Comparison of ENCODE assay signal across 8 cellular contexts in the genomic region with DNA sequence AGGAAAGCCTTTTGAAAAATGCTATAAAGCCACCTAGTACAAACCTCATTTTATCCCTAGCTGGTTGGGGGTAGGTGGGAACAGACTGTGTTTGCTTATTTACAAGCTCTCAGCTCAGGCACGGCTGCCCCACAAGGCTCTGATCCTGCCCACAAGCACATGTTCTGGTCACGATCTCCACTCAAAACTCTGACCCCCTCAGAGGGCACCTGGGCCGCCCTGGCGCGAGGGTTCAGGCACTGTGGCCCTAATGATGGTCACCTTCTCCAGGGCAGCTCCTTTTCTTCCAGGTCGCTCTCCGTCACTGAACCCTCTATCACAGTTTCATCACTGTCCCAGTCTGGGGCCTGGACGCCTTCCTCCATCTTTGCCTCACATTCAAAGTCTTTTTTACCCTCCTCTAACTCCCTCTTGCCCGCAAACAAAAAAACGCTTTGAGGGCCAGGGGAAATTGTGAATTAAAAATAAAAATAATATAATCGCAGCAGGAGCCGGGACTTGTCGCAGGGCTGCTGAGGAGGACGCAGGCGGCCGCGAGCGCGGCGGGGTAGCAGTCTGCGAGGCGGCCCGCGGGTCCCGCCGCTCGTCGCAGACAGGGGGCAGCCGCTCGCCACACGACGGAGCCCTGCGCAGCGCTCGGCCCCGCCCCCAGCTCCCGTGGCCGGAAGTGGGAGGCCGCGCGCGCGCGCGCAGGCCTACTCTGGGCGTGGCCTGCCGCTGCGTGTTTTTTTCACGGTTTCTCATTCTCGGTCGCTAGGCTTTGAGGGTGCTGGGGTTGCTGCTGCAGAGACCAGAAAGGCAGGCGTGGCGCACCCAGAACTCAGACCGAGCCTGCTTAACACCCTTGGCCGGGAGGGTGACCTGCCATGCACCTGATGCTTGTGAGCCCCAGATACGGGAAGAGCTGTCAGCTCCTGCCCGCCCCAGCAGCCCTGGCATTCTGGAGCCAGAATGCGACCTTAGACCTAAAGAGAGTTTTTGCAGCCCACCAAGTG. TPM values are rescaled to one million over a fixed set of nuclear protein-coding genes. Genes with fewer than 3 reads are reported as not detected.
DNase-seq lines count a peak whose midpoint lies in the region; ATAC-seq and TF ChIP-seq lines count a peak whose summit lies in the region.

A gene with protein sequence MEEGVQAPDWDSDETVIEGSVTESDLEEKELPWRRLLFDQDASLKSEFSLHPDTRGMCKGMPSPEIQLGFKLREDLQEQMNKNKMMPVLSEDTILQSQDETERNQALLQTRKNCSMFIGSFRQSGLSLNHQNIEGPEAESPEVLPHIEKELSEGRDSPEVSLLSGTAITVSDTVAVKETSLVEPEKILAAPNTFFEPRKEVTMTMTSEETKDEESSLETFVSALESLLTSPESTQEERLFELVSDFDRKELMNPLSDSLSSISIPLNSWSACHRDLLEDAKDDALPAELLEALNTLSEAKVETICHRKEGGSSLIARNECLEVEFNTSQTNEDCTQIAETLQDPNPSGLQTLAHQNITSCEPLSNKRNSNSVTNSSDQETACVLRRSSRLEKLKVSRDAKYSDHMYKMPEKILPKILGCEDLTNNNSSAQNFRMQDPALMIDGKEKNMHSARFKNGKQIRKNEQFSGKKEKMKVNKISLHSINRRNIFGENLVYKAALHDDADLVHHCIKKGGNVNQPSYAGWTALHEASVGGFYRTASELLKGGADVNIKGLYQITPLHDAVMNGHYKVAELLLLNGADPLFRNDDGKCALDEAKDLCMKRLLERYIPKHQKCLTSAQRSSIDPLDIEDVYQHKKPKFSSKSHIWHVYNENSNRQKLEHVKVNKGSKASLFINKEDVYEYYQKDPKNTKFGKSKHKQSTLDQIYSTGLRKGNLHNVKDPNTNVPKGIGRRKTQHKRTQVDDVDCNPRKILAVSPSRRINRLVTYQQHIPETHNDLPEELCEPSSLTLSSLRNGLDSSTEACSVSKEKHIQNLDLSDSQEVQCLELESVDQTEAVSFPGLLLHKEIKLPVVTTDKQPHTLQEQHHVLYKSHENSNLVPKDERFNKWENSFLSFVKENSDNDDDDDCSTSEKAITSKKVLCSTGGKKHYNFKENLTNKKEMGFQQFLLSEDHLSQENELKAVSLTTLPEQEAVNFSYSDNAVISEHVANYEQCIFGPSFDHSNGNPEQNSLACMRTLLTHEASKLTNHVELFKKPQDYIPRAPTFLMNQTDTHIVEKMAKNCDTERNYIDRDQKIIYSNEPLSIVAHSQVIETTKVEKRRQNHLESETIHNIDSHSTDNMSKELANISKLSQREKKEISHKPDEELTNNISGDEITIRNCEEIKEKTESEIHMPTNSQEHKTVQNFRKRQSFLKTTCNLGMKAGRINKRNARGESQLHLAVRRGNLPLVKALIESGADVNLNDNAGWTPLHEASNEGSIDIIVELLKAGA (N-terminal part only) (minus strand): TSS at position 557 of the 995 bp plus-strand sequence. CDS start 192 bp downstream, at position 365.

- H3K27me3 Mint-ChIP-seq in IgD-negative memory B cell: no peaks in the 10 kb centered on the region
- H3K27me3 Mint-ChIP-seq in naive thymus-derived CD4-positive, alpha-beta T cell: peaks cover 0 to 4% (median 0%) of the 10 kb centered on the region in 5 donors
- H3K27me3 Mint-ChIP-seq in stimulated activated memory B cell treated with anti-CD40 and anti-IgM and Interleukin-4, amounts not matched to agents 10 μg/mL and 1 μg/mL and 100 μg/mL, for 72 hours: no peaks in the 10 kb centered on the region

- no peaks in the 10 kb centered on the region for H3K9me3 Mint-ChIP-seq in IgD-negative memory B cell
- peaks cover 0 to 2% (median 0%) of the 10 kb centered on the region in 11 donors for H3K9me3 Mint-ChIP-seq in naive thymus-derived CD4-positive, alpha-beta T cell
- no peaks in the 10 kb centered on the region for H3K9me3 Mint-ChIP-seq in stimulated activated memory B cell treated with anti-CD40 and anti-IgM and Interleukin-4, amounts not matched to agents 10 μg/mL and 1 μg/mL and 100 μg/mL, for 72 hours

- H3K9me2 ChIP-seq in PC-9 (ENCODE audit: insufficient read depth): no peaks in the 10 kb centered on the region

- H3K4me1 Mint-ChIP-seq in IgD-negative memory B cell: peaks cover 4 to 7% (median 6%) of the 10 kb centered on the region in 3 donors
- H3K4me1 Mint-ChIP-seq in naive thymus-derived CD4-positive, alpha-beta T cell: peaks cover 3 to 22% (median 18%) of the 10 kb centered on the region in 7 donors
- H3K4me1 Mint-ChIP-seq in stimulated activated memory B cell treated with anti-CD40 and anti-IgM and Interleukin-4, amounts not matched to agents 10 μg/mL and 1 μg/mL and 100 μg/mL, for 72 hours: peaks cover 6% of the 10 kb centered on the region

- H3K27me3 ChIP-seq in PC-9 (ENCODE audit: insufficient read depth, low read depth): no peaks in the 10 kb centered on the region
- H3K27me3 ChIP-seq in naive thymus-derived CD4-positive, alpha-beta T cell (ENCODE audit: control insufficient read depth in 2 of 2, insufficient read depth in 2 of 2, low read length in 2 of 2): no peaks in the 10 kb centered on the region

- H3F3A ChIP-seq in PC-9 (ENCODE audit: insufficient read depth, low read depth): peaks cover 16% of the 10 kb centered on the region

- H3K27ac ChIP-seq in PC-9: peak within 1 kb of the TSS; percentile 43
- peak within 1 kb of the TSS; percentile 80 for H3K27ac ChIP-seq in naive thymus-derived CD4-positive, alpha-beta T cell (ENCODE audit: low read depth, low read length)

- H3K4me3 ChIP-seq in PC-9: peak within 1 kb of the TSS; percentile 94
- H3K4me3 ChIP-seq in naive thymus-derived CD4-positive, alpha-beta T cell (ENCODE audit: low read length): peak within 1 kb of the TSS; percentile 69

- peak; percentile 98 for ATAC-seq in GM21529 (IDR thresholded peaks at IDR 0.05; ENCODE audit: unreplicated experiment)
- ATAC-seq in naive thymus-derived CD4-positive, alpha-beta T cell: peak; percentile 100
- ATAC-seq in stimulated activated memory B cell treated with anti-CD40 and anti-IgM and Interleukin-4, amounts not matched to agents 10 μg/mL and 1 μg/mL and 100 μg/mL, for 72 hours: peak; percentile 99

- TSS peak; percentile 94 for BruUV-seq in PC-9 (replicated peaks; lab: Mats Ljungman, UMichigan)

- intact Hi-C loops in PC-9 (cut with micrococcal nuclease; ENCODE audit: unreplicated experiment): loop anchor here (1.0 to 10.0 kb wide), 5 partner anchors 29 to 312 kb away; partner anchors contain the start of genes GCNT4 and HMGCR
- intact Hi-C loops in naive thymus-derived CD4-positive, alpha-beta T cell (cut with micrococcal nuclease): loop anchor here (1.0 to 10.0 kb wide), 22 partner anchors 29 to 1669 kb away; partner anchors contain the start of genes GFM2 (in 2 of the 2), HEXB (in 2 of the 2), NSA2 (in 2 of the 2) and POC5 (in 2 of the 2)

- H3K27ac Mint-ChIP-seq in IgD-negative memory B cell: peak within 1 kb of the TSS; percentile 45 to 91 (median 87)
- H3K27ac Mint-ChIP-seq in naive thymus-derived CD4-positive, alpha-beta T cell: peak within 1 kb of the TSS; percentile 89 to 99 (median 98)
- H3K27ac Mint-ChIP-seq in stimulated activated memory B cell treated with anti-CD40 and anti-IgM and Interleukin-4, amounts not matched to agents 10 μg/mL and 1 μg/mL and 100 μg/mL, for 72 hours: peak within 1 kb of the TSS; percentile 81

- no peak; the same call in none of the 2 replicates for TF ChIP-seq CTCF in PC-9 (conservative IDR thresholded peaks at IDR 0.05)

- DNase-seq in DMS79 (lab: John Stamatoyannopoulos, UW) (peak; percentile 3), PC-9 (peak; percentile 52 to 84), activated T-helper 1 cell treated with Interleukin-2 at 50 U/mL for 16 hours (ENCODE audit: low read depth) (peak; percentile 87), fibroblast of gingiva (ENCODE audit: low read depth) (peak; percentile 80)
- DNase-seq in naive thymus-derived CD4-positive, alpha-beta T cell: peak; percentile 83 to 97 (median 93)

- CTCF ChIA-PET in PC-9 (lab: Charles Lee): interaction anchor here (0.7 to 2.0 kb wide), 7 partner anchors 84 to 311 kb away, joined by 3 to 15 read pairs (median 4); partner anchors contain the start of gene HMGCR
- CTCF ChIA-PET in naive thymus-derived CD4-positive, alpha-beta T cell (lab: Charles Lee): interaction anchor here (0.6 to 3.0 kb wide), 31 partner anchors 8 to 1795 kb away, joined by 3 to 25 read pairs (median 4); partner anchors contain the start of genes GCNT4 and HMGCR

- POLR2A ChIA-PET in PC-9 (lab: Charles Lee; ENCODE audit: unreplicated experiment): interaction anchor here (0.5 to 0.9 kb wide), 4 partner anchors 100 to 1296 kb away, joined by 3 to 4 read pairs (median 4); partner anchors contain the start of gene HMGCR
- POLR2A ChIA-PET in naive thymus-derived CD4-positive, alpha-beta T cell (lab: Charles Lee): interaction anchor here (0.6 to 5.3 kb wide), 25 partner anchors 9 to 445 kb away, joined by 3 to 127 read pairs (median 3); partner anchors contain the start of genes FAM169A, GCNT4 and HMGCR

- H3K4me2 ChIP-seq in PC-9: peak within 1 kb of the TSS; percentile 86

- peaks cover 2% of the 10 kb centered on the region for H3K36me3 Mint-ChIP-seq in IgD-negative memory B cell
- no peaks in the 10 kb centered on the region for H3K36me3 Mint-ChIP-seq in naive thymus-derived CD4-positive, alpha-beta T cell
- no peaks in the 10 kb centered on the region for H3K36me3 Mint-ChIP-seq in stimulated activated memory B cell treated with anti-CD40 and anti-IgM and Interleukin-4, amounts not matched to agents 10 μg/mL and 1 μg/mL and 100 μg/mL, for 72 hours

- H2AFZ ChIP-seq in PC-9: peak within 1 kb of the TSS; percentile 99

- H3K79me2 ChIP-seq in PC-9 (ENCODE audit: low read depth): no peaks in the 10 kb centered on the region

- H3K36me3 ChIP-seq in PC-9 (ENCODE audit: low read depth): no peaks in the 10 kb centered on the region
- no peaks in the 10 kb centered on the region for H3K36me3 ChIP-seq in naive thymus-derived CD4-positive, alpha-beta T cell (ENCODE audit: control insufficient read depth in 2 of 3, insufficient read depth in 3 of 3, low read length in 3 of 3)

- no peaks in the 10 kb centered on the region for H3K9me3 ChIP-seq in PC-9 (ENCODE audit: insufficient read depth, low read depth)
- no peaks in the 10 kb centered on the region for H3K9me3 ChIP-seq in naive thymus-derived CD4-positive, alpha-beta T cell (ENCODE audit: control insufficient read depth in 2 of 3, low read length in 3 of 3)

- peak within 1 kb of the TSS; percentile 93 to 95 (median 94) for H3K4me3 Mint-ChIP-seq in IgD-negative memory B cell
- peak within 1 kb of the TSS; percentile 78 to 99 (median 96) for H3K4me3 Mint-ChIP-seq in naive thymus-derived CD4-positive, alpha-beta T cell
- peak within 1 kb of the TSS; percentile 96 for H3K4me3 Mint-ChIP-seq in stimulated activated memory B cell treated with anti-CD40 and anti-IgM and Interleukin-4, amounts not matched to agents 10 μg/mL and 1 μg/mL and 100 μg/mL, for 72 hours

- no peaks in the 10 kb centered on the region for H4K20me1 ChIP-seq in PC-9 (ENCODE audit: insufficient read depth)

- H3K4me1 ChIP-seq in PC-9 (replicated peaks; ENCODE audit: insufficient read depth): peaks cover 33% of the 10 kb centered on the region
- H3K4me1 ChIP-seq in naive thymus-derived CD4-positive, alpha-beta T cell (ENCODE audit: control insufficient read depth in 2 of 2, insufficient read depth in 2 of 2, low read length in 2 of 2): peaks cover 0 to 17% of the 10 kb centered on the region in 2 donors

RNA-seq across cellular contexts. Expression of the gene that starts here (rescaled TPM):
- polyA plus RNA-seq in IgD-negative memory B cell: 0.10 TPM
- total RNA-seq in PC-9 (2021): 0.23 and 0.48 TPM in 2 replicates
- total RNA-seq in naive thymus-derived CD4-positive, alpha-beta T cell: 1 to 10 TPM in 2 of 5 experiments, under 1 TPM in 3; 0.29 to 1.6 (median 0.93) TPM
- polyA plus RNA-seq in naive thymus-derived CD4-positive, alpha-beta T cell: under 1 TPM; 0.22 to 0.37 TPM

Comparison
In these comparisons a context has a peak if more than half of its experiments do, and no peak if none do; other contexts are left out.
1. Peak in every context shown above with its lines: DNase-seq, ATAC-seq, H3K4me3 ChIP-seq and H3K27ac ChIP-seq.
2. Peak in DNase-seq, H3K4me3 ChIP-seq, H3K27ac ChIP-seq and H3K4me2 ChIP-seq in PC-9; RNA of the gene not detected or under 1 TPM.
3. DNase-seq: peak in every context shown above with its lines; median percentile 93 in naive thymus-derived CD4-positive, alpha-beta T cell; 87 in activated T-helper 1 cell treated with Interleukin-2 at 50 U/mL for 16 hours; 80 in fibroblast of gingiva; 68 in PC-9; 3 in DMS79.